16 cellular contexts compared by ENCODE assay signal in the genomic region with DNA sequence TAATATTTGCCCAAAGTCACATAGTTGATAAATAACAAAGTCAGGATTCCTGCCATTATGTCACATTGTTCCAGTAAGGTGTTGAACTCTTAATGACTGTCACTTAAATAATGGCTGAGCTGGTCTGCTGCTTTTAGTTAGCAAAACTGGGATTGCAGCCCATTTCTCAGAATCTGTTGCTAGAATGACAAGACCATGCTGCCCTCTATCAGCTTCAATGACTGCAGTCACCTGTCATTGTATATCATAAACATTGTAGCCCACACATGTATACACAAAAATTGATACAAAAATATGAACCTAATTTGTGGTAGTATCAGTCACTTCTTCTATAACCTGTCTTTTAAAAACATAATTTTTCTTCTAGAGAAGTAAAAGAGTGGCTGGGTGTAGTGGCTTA.
DNase-seq lines count a peak whose midpoint lies in the region; ATAC-seq and TF ChIP-seq lines count a peak whose summit lies in the region.
"Had no signal": no experiment of that assay in that cellular context is flagged by ENCODE, and none has a peak within 500 bp of the region (broad histone marks: within the 10 kb centered on the region; RNA-seq: fewer than 3 reads in every experiment).

No MANE protein-coding gene starts in this region.

- H4K20me1 ChIP-seq in OCI-LY3 (ENCODE audit: insufficient read depth, low read length), result no peaks in the 10 kb centered on the region

- no peak overlapping the region for H3K4me2 ChIP-seq in OCI-LY3 (ENCODE audit: low read length)

- no peak overlapping the region for H3K4me3 ChIP-seq in OCI-LY3 (ENCODE audit: low read length)

- H3K9me3 ChIP-seq in OCI-LY3 (ENCODE audit: insufficient read depth, low read length), result no peaks in the 10 kb centered on the region

- POLR2A ChIA-PET in GM10248 (lab: Yijun Ruan, JAX), result no interaction called here

- ATAC-seq in left lobe of liver (peak; percentile 42), GM21367 (IDR thresholded peaks at IDR 0.05; ENCODE audit: unreplicated experiment) (no peak)
- no peak for ATAC-seq in activated CD4-positive, CD25-positive, alpha-beta regulatory T cell treated with anti-CD3 and anti-CD28 coated beads, Interleukin-2, amount 50 U/mL, for 24 hours

- H3K36me3 ChIP-seq in OCI-LY3 (replicated peaks; ENCODE audit: low read depth, low read length), result no peaks in the 10 kb centered on the region

- no peak overlapping the region for H3K27ac ChIP-seq in OCI-LY3 (ENCODE audit: low read length)
- H3K27ac ChIP-seq: HL-60 had no signal

- no peaks in the 10 kb centered on the region for H3K79me2 ChIP-seq in OCI-LY3 (ENCODE audit: low read length)

- peaks cover 3% of the 10 kb centered on the region for H3K4me1 ChIP-seq in OCI-LY3 (ENCODE audit: low read length)

- CTCF ChIA-PET in GM10248 (lab: Yijun Ruan, JAX), result interaction anchor here (0.9 to 1.6 kb wide), 3 partner anchors 10 to 23 kb away, joined by 3 to 4 read pairs (median 3); no protein-coding TSS in a partner anchor

- no peaks in the 10 kb centered on the region for H3K27me3 ChIP-seq in OCI-LY3 (ENCODE audit: low read depth, low read length)

- in situ Hi-C loops in GM13977 (cut with MboI; ENCODE audit: low pct_unique_long_range_greater_than_20kb, low sequenced_read_pairs, unreplicated experiment) (no loop called here), G401 (cut with HindIII; ENCODE audit: low sequenced_read_pairs) (no loop called here)

- no peak for DNase-seq in GM10248 (ENCODE audit: extremely low spot score)
- no peak for DNase-seq in GM13977 (ENCODE audit: low spot score)
- DNase-seq in left lobe of liver (ENCODE audit: low spot score), result no peak
- no peak for DNase-seq in G401 (ENCODE audit: low spot score)
- DNase-seq in NCI-H748 treated with DMSO at 0.1 percent for 48 hours (lab: John Stamatoyannopoulos, UW), result no peak
- DNase-seq: C1 segment of cervical spinal cord; Calu3; CD4-positive, alpha-beta T cell; DMS 273 treated with DMSO at 0.1 percent for 48 hours; GOT3; H9; KBM-7 had no signal

- H3K9ac ChIP-seq in OCI-LY3 (ENCODE audit: low read length), result no peak overlapping the region

- H2AFZ ChIP-seq in OCI-LY3 (ENCODE audit: low read depth, low read length), result no peak overlapping the region

- TF ChIP-seq CTCF in GM10248 (IDR thresholded peaks at IDR 0.05; ENCODE audit: control extremely low read depth, extremely low read depth, low read depth, missing control alignments) (peak; percentile 20), GM13977 (IDR thresholded peaks at IDR 0.05; ENCODE audit: extremely low read depth, insufficient read depth, missing control alignments) (peak; percentile 5), OCI-LY3 (IDR thresholded peaks at IDR 0.05; ENCODE audit: low read depth, low read length) (peak; percentile 28)
